In the genomic region with DNA sequence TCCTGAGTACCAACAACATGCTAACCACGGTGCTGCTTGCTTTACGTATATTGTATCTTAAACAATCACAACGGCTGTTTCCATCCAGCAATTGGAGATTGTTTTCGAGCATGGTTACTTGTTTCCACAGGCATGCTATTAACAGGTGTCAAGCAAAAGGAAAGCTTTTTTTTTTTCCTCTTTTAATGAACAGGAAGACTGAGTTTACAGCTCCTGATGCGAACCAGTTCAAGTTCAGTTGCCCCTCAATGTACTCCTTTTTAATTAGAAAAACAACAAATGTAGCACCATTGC, we compare ENCODE assay signal across 1 cellular context.
TF ChIP-seq lines count a peak whose summit lies in the region.

No MANE protein-coding gene starts in this region.

TF ChIP-seq in GM12878, 131 proteins besides CTCF, POLR2A, EP300 and RAD21 (continued from another document):
- TF ChIP-seq SUPT20H (IDR thresholded peaks at IDR 0.05; ENCODE audit: borderline replicate concordance, control insufficient read depth, low read depth, low read length) (no peak), SKIL (IDR thresholded peaks at IDR 0.05; ENCODE audit: low read depth, poor library complexity, severe bottlenecking) (no peak), RB1 (IDR thresholded peaks at IDR 0.05; ENCODE audit: borderline replicate concordance) (no peak), NR2F1 (conservative IDR thresholded peaks at IDR 0.05) (no peak), CBX5 (IDR thresholded peaks at IDR 0.05; ENCODE audit: low read depth) (no peak), ZNF384 (IDR thresholded peaks at IDR 0.05; ENCODE audit: borderline replicate concordance, low read depth, low read length) (no peak), FOXK2 (IDR thresholded peaks at IDR 0.05) (no peak)
